ENCODE assay signal across 16 cellular contexts in genomic region chr10:90775351-90776028, GRCh38.
DNase-seq lines count a peak whose midpoint lies in the region; ATAC-seq, FAIRE-seq and TF ChIP-seq lines count a peak whose summit lies in the region.
"Had no signal": no experiment of that assay in that cellular context is flagged by ENCODE, and none has a peak within 500 bp of the region (broad histone marks: within the 10 kb centered on the region; RNA-seq: fewer than 3 reads in every experiment).

No MANE protein-coding gene starts in this region.

- H3K4me3 ChIP-seq in astrocyte (ENCODE audit: insufficient read depth, low read depth, low read length) = no peak overlapping the region
- H3K4me3 ChIP-seq in mesendoderm (ENCODE audit: low read length) = no peak overlapping the region
- H3K4me3 ChIP-seq: body of pancreas, hepatocyte had no signal

- H3K4ac ChIP-seq in mesendoderm (ENCODE audit: low read depth, low read length) = no peak overlapping the region

- no peak overlapping the region for H3K18ac ChIP-seq in mesendoderm (ENCODE audit: low read length)

- no peak overlapping the region for H3K23ac ChIP-seq in mesendoderm (ENCODE audit: low read length)

- peak; percentile 51 for ATAC-seq in HG03175 (IDR thresholded peaks at IDR 0.05; ENCODE audit: unreplicated experiment)
- ATAC-seq in effector memory CD8-positive, alpha-beta T cell (replicated peaks) = no peak
- ATAC-seq: activated CD8-positive, alpha-beta T cell treated with anti-CD3 and anti-CD28 coated beads, Interleukin-2, amount 10 ng/mL, durations not matched to agents 7 days and 5 days; body of pancreas; natural killer cell treated with Interleukin-12 subunit alpha and Interleukin-12 subunit beta and Interleukin-15 and Interleukin-18, amount 100 ng/mL, for 72 hours had no signal

- no peaks in the 10 kb centered on the region for H3K27me3 Mint-ChIP-seq in astrocyte (ENCODE audit: low read depth, unreplicated experiment)
- peaks cover 14 to 19% of the 10 kb centered on the region in 2 donors for H3K27me3 Mint-ChIP-seq in effector memory CD8-positive, alpha-beta T cell

- H2BK15ac ChIP-seq in mesendoderm (replicated peaks; ENCODE audit: low read depth) = no peak overlapping the region

- no peak overlapping the region for H4K8ac ChIP-seq in mesendoderm (ENCODE audit: low read depth, low read length)

- H3K56ac ChIP-seq in mesendoderm (ENCODE audit: low read length) = peak overlapping the region; percentile 12

- no peak overlapping the region for H2AK5ac ChIP-seq in mesendoderm (ENCODE audit: low read length)

- H3K4me1 Mint-ChIP-seq in astrocyte (ENCODE audit: low read depth, unreplicated experiment) = peaks cover 6% of the 10 kb centered on the region
- H3K4me1 Mint-ChIP-seq in effector memory CD8-positive, alpha-beta T cell (ENCODE audit: low read depth in 2 of 2) = no peaks in the 10 kb centered on the region

- H3K4me2 ChIP-seq in astrocyte (ENCODE audit: low read length) (no peak overlapping the region), mesendoderm (ENCODE audit: low read length) (no peak overlapping the region)
- H3K4me2 ChIP-seq: hepatocyte had no signal

- no peaks in the 10 kb centered on the region for H3K36me3 Mint-ChIP-seq in astrocyte (ENCODE audit: low read depth, unreplicated experiment)
- H3K36me3 Mint-ChIP-seq in effector memory CD8-positive, alpha-beta T cell (ENCODE audit: insufficient read depth) = no peaks in the 10 kb centered on the region
- H3K36me3 Mint-ChIP-seq: natural killer cell treated with Interleukin-12 subunit alpha and Interleukin-12 subunit beta and Interleukin-15 and Interleukin-18, amount 100 ng/mL, for 72 hours had no signal

- H3K27me3 ChIP-seq in astrocyte (ENCODE audit: insufficient read depth, low read length) = no peaks in the 10 kb centered on the region
- H3K27me3 ChIP-seq in mesendoderm (ENCODE audit: insufficient read depth, low read length, poor library complexity) = no peaks in the 10 kb centered on the region
- H3K27me3 ChIP-seq: body of pancreas, hepatocyte had no signal

- H2BK120ac ChIP-seq in mesendoderm (ENCODE audit: low read depth, low read length) = no peak overlapping the region

- FAIRE-seq in astrocyte (lab: Jason Lieb, UNC) = no peak
- FAIRE-seq: urothelium cell line had no signal

- H3K9me3 Mint-ChIP-seq in astrocyte (ENCODE audit: unreplicated experiment) = no peaks in the 10 kb centered on the region
- H3K9me3 Mint-ChIP-seq in effector memory CD8-positive, alpha-beta T cell = no peaks in the 10 kb centered on the region
- H3K9me3 Mint-ChIP-seq: natural killer cell treated with Interleukin-12 subunit alpha and Interleukin-12 subunit beta and Interleukin-15 and Interleukin-18, amount 100 ng/mL, for 72 hours had no signal

- H3K79me2 ChIP-seq in astrocyte (ENCODE audit: insufficient read depth, low read length) (no peaks in the 10 kb centered on the region), mesendoderm (ENCODE audit: control insufficient read depth, insufficient read depth, low read length) (peaks cover 28% of the 10 kb centered on the region)
- H3K79me2 ChIP-seq: hepatocyte had no signal

- no peaks in the 10 kb centered on the region for H3K36me3 ChIP-seq in astrocyte (ENCODE audit: insufficient read depth, low read length)
- H3K36me3 ChIP-seq in mesendoderm (ENCODE audit: control insufficient read depth, insufficient read depth, low read length) = no peaks in the 10 kb centered on the region

- H3K9ac ChIP-seq in astrocyte (ENCODE audit: low read length) = no peak overlapping the region
- peak overlapping the region; percentile 23 for H3K9ac ChIP-seq in mesendoderm (ENCODE audit: low read length)

- H3K79me1 ChIP-seq in mesendoderm (ENCODE audit: low read length) = peaks cover 6% of the 10 kb centered on the region

- H3K27ac Mint-ChIP-seq in astrocyte (ENCODE audit: unreplicated experiment) = peak overlapping the region; percentile 0
- H3K27ac Mint-ChIP-seq in effector memory CD8-positive, alpha-beta T cell = no peak overlapping the region
- H3K27ac Mint-ChIP-seq: activated CD8-positive, alpha-beta T cell treated with anti-CD3 and anti-CD28 coated beads, Interleukin-2, amount 10 ng/mL, durations not matched to agents 7 days and 5 days; natural killer cell treated with Interleukin-12 subunit alpha and Interleukin-12 subunit beta and Interleukin-15 and Interleukin-18, amount 100 ng/mL, for 72 hours had no signal

- H3K4me3 Mint-ChIP-seq in astrocyte (ENCODE audit: unreplicated experiment) = no peak overlapping the region
- no peak overlapping the region for H3K4me3 Mint-ChIP-seq in effector memory CD8-positive, alpha-beta T cell
- H3K4me3 Mint-ChIP-seq: activated CD8-positive, alpha-beta T cell treated with anti-CD3 and anti-CD28 coated beads, Interleukin-2, amount 10 ng/mL, durations not matched to agents 7 days and 5 days; natural killer cell treated with Interleukin-12 subunit alpha and Interleukin-12 subunit beta and Interleukin-15 and Interleukin-18, amount 100 ng/mL, for 72 hours had no signal

- H2AFZ ChIP-seq in astrocyte (ENCODE audit: low read depth, low read length) = no peak overlapping the region
- H2AFZ ChIP-seq: hepatocyte had no signal

- peaks cover 4% of the 10 kb centered on the region for H4K20me1 ChIP-seq in astrocyte (ENCODE audit: insufficient read depth, low read length)

- H4K5ac ChIP-seq in mesendoderm (ENCODE audit: low read length) = no peak overlapping the region

- no peak for TF ChIP-seq CTCF in astrocyte (IDR thresholded peaks at IDR 0.05; ENCODE audit: insufficient read depth, low read depth, low read length)

- H3K9me3 ChIP-seq in astrocyte (ENCODE audit: insufficient read depth, low read depth, low read length) = no peaks in the 10 kb centered on the region
- H3K9me3 ChIP-seq: body of pancreas had no signal

- no CpG with 5 or more reads among the region's 2 CpGs for WGBS in mesendoderm (ENCODE audit: extremely low coverage, insufficient coverage, low lambda C conversion rate)

- H3K27ac ChIP-seq in astrocyte (ENCODE audit: low read depth, low read length) (no peak overlapping the region), mesendoderm (ENCODE audit: low read depth, low read length) (no peak overlapping the region)
- H3K27ac ChIP-seq: body of pancreas, hepatocyte, RWPE1 had no signal

- no peak overlapping the region for H2BK5ac ChIP-seq in mesendoderm (ENCODE audit: low read length)

- DNase-seq in ELF-1 (ENCODE audit: low read depth, low spot score) (peak; percentile 52), astrocyte (ENCODE audit: low read depth) (peak; percentile 60), mesendoderm (peak; percentile 88), SW480 (ENCODE audit: low spot score) (no peak)
- DNase-seq in effector memory CD8-positive, alpha-beta T cell = no peak
- DNase-seq in stimulated activated naive CD4-positive, alpha-beta T cell (lab: John Stamatoyannopoulos, UW) = no peak
- DNase-seq in stimulated activated CD4-positive, alpha-beta T cell treated with anti-CD3 and anti-CD28 coated beads, Interleukin-12 subunit alpha, Interleukin-12 subunit beta, amount 100 ng/mL, for 4 hours = no peak
- DNase-seq: activated CD8-positive, alpha-beta T cell treated with anti-CD3 and anti-CD28 coated beads, Interleukin-2, amount 10 ng/mL, durations not matched to agents 7 days and 5 days; NCI-H1417 treated with DMSO at 0.1 percent for 48 hours; stimulated activated CD4-positive, alpha-beta T cell treated with anti-CD3 and anti-CD28 coated beads, Interleukin-4, amount 100 ng/mL, for 1 hour had no signal

- H3K4me1 ChIP-seq in astrocyte (ENCODE audit: insufficient read depth, low read length) = no peaks in the 10 kb centered on the region
- peaks cover 3% of the 10 kb centered on the region for H3K4me1 ChIP-seq in mesendoderm (ENCODE audit: control insufficient read depth, low read depth, low read length)
- H3K4me1 ChIP-seq: body of pancreas had no signal

Comparison
In these comparisons a context has a peak if more than half of its experiments do, and no peak if none do; other contexts are left out.
1. DNase-seq: peak in ELF-1 (single experiment), astrocyte (single experiment) and mesendoderm (single experiment); none in effector memory CD8-positive, alpha-beta T cell (0 of 3), stimulated activated naive CD4-positive, alpha-beta T cell (0 of 6), stimulated activated CD4-positive, alpha-beta T cell treated with anti-CD3 and anti-CD28 coated beads, Interleukin-12 subunit alpha, Interleukin-12 subunit beta, amount 100 ng/mL, for 4 hours (single experiment) and SW480 (single experiment).